ENCODE assay signal across 12 cellular contexts in the genomic region with DNA sequence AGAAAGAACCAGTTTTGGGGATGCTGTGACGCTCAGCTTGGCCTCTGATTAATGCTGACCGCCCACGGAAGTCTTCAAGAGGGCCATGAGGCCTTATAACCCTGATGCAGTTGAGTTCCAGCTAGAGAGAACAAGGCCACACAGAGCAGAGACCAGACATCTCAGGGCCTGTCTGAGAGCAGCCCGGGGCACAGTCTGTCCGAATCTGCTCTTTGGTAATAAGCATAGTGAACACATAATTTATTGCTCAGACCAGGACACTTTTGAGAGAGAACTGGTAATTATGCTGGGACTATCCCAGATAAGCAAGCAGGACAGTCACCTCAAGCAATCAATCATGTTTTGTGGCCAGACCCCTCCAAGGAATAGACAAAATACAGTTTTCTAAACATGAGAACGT.
A peak's percentile ranks its signal among the peaks of the same experiment; 100 is the strongest.
DNase-seq lines count a peak whose midpoint lies in the region; ATAC-seq and TF ChIP-seq lines count a peak whose summit lies in the region.
"Had no signal": no experiment of that assay in that cellular context is flagged by ENCODE, and none has a peak within 500 bp of the region (broad histone marks: within the 10 kb centered on the region; RNA-seq: fewer than 3 reads in every experiment).

No MANE protein-coding gene starts in this region.

- no peaks in the 10 kb centered on the region for H4K20me1 ChIP-seq in fibroblast of lung (ENCODE audit: control insufficient read depth, extremely low read depth, insufficient read depth, low read length)

- H3K9me3 ChIP-seq in right atrium auricular region (no peaks in the 10 kb centered on the region), fibroblast of lung (ENCODE audit: control insufficient read depth, insufficient read depth, low read depth, low read length) (no peaks in the 10 kb centered on the region), parathyroid adenoma (ENCODE audit: control insufficient read depth, low read length) (no peaks in the 10 kb centered on the region), WERI-Rb-1 (ENCODE audit: severe bottlenecking) (no peaks in the 10 kb centered on the region)
- H3K9me3 ChIP-seq: SJSA1 had no signal

- H3K27ac ChIP-seq in right atrium auricular region (peak overlapping the region; percentile 38 to 55), fibroblast of lung (ENCODE audit: insufficient read depth, low read length) (no peak overlapping the region), parathyroid adenoma (peak overlapping the region; percentile 8), WERI-Rb-1 (no peak overlapping the region)
- H3K27ac ChIP-seq: SJSA1 had no signal

- H3K4me3 ChIP-seq in right atrium auricular region (no peak overlapping the region), fibroblast of lung (replicated peaks in 1 of 4; ENCODE audit: control extremely low read depth in 1 of 4, insufficient read depth in 1 of 4, low read depth in 3 of 4, low read length in 4 of 4) (no peak overlapping the region), parathyroid adenoma (ENCODE audit: low read depth, low read length) (no peak overlapping the region), WERI-Rb-1 (ENCODE audit: low read depth, low read length) (no peak overlapping the region)
- H3K4me3 ChIP-seq: SJSA1 had no signal

- H3K79me2 ChIP-seq in fibroblast of lung (ENCODE audit: control insufficient read depth, insufficient read depth, low read length) (no peaks in the 10 kb centered on the region), parathyroid adenoma (no peaks in the 10 kb centered on the region)

- intact Hi-C loops in Right ventricle myocardium inferior (cut with DNase I): no loop called here

- no peak overlapping the region for H3K4me2 ChIP-seq in fibroblast of lung (ENCODE audit: extremely low read depth, insufficient read depth, low read length)
- H3K4me2 ChIP-seq in parathyroid adenoma (ENCODE audit: low read length): no peak overlapping the region

- H3K4me1 ChIP-seq in right atrium auricular region: peaks cover 0 to 73% of the 10 kb centered on the region in 2 donors
- peaks cover 26% of the 10 kb centered on the region for H3K4me1 ChIP-seq in fibroblast of lung (ENCODE audit: control insufficient read depth, extremely low read depth, insufficient read depth, low read length)
- H3K4me1 ChIP-seq in parathyroid adenoma: no peaks in the 10 kb centered on the region

- TF ChIP-seq CTCF in right atrium auricular region (IDR thresholded peaks at IDR 0.05): no peak
- TF ChIP-seq CTCF in fibroblast of lung (conservative IDR thresholded peaks at IDR 0.05 in 1 of 2, IDR thresholded peaks at IDR 0.05 in 1 of 2; ENCODE audit: low read depth in 1 of 2, low read length in 2 of 2): no peak
- no peak for TF ChIP-seq CTCF in parathyroid adenoma (IDR thresholded peaks at IDR 0.05)
- no peak for TF ChIP-seq CTCF in WERI-Rb-1 (IDR thresholded peaks at IDR 0.05; ENCODE audit: low read depth, low read length)

- no peak for ATAC-seq in Right ventricle myocardium inferior
- ATAC-seq in HG02852 (IDR thresholded peaks at IDR 0.05; ENCODE audit: unreplicated experiment): no peak
- no peak for ATAC-seq in HG03378 (IDR thresholded peaks at IDR 0.05; ENCODE audit: unreplicated experiment)

- H3K27me3 ChIP-seq in right atrium auricular region (no peaks in the 10 kb centered on the region), fibroblast of lung (ENCODE audit: control insufficient read depth, insufficient read depth, low read length) (no peaks in the 10 kb centered on the region), parathyroid adenoma (ENCODE audit: control insufficient read depth, insufficient read depth, low read length) (no peaks in the 10 kb centered on the region), WERI-Rb-1 (ENCODE audit: insufficient read depth, low read depth, severe bottlenecking) (no peaks in the 10 kb centered on the region)
- H3K27me3 ChIP-seq: SJSA1 had no signal

- DNase-seq in right atrium auricular region (ENCODE audit: low spot score) (no peak), Right ventricle myocardium inferior (ENCODE audit: missing footprints) (no peak), fibroblast of lung (ENCODE audit: low read depth in 2 of 2) (peak in 1 of 2 donors; percentile 65), NCI-H2081 (lab: John Stamatoyannopoulos, UW) (no peak), WERI-Rb-1 (no peak)
- DNase-seq: DMS53; Karpas-422; NK-92 treated with Interleukin-12 subunit alpha and Interleukin-12 subunit beta, amount 100 ng/mL, for 24 hours had no signal

- no peaks in the 10 kb centered on the region for H3K36me3 ChIP-seq in right atrium auricular region
- H3K36me3 ChIP-seq in fibroblast of lung (ENCODE audit: control insufficient read depth, insufficient read depth, low read length): no peaks in the 10 kb centered on the region
- no peaks in the 10 kb centered on the region for H3K36me3 ChIP-seq in parathyroid adenoma (ENCODE audit: control insufficient read depth, insufficient read depth, low read length)
- H3K36me3 ChIP-seq in WERI-Rb-1: no peaks in the 10 kb centered on the region
- H3K36me3 ChIP-seq: SJSA1 had no signal

- H3K9ac ChIP-seq in fibroblast of lung (ENCODE audit: insufficient read depth, low read length) (no peak overlapping the region), parathyroid adenoma (no peak overlapping the region)

- peak overlapping the region; percentile 14 for H2AFZ ChIP-seq in fibroblast of lung (ENCODE audit: low read length)
- no peak overlapping the region for H2AFZ ChIP-seq in parathyroid adenoma

Comparison
In these comparisons a context has a peak if more than half of its experiments do, and no peak if none do; other contexts are left out.
1. H3K27ac ChIP-seq: peak in right atrium auricular region (2 of 2) and parathyroid adenoma (single experiment); none in fibroblast of lung (single experiment) and WERI-Rb-1 (single experiment).